ENCODE assay signal across 15 cellular contexts in the genomic region with DNA sequence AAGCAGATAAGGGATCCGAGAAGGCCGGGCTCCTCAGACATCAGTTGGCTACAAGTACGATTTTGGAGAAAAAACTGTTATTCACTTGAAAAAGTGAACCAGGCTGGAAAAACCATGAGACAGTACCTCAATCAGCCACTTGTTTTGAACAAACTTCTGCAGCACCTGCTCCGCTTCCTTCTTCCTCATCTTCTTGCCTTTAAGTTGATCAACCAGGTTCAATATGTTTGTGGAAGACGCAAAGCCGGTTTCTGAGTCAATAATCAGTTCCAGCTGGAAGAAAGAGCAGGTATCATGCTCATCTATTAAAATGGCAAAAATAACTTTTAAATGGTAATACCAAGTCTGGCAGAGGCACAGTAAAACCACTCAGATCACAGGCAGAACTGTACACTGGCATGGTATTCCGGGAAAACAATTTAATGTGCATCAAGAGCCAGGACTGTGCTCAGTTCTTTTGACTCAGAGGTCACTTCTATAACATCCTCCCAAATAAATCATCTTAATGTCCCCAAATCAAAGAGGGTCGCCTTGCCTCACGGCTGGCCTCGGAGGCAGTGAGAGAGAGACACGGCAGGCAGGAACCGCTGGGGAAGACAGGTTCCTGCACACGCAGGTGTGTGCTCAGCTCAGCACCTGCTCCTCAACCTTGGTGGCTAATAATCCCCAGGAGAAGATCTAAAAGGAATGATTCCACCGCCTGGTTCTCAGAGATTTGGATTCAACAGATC. TPM values are rescaled to one million over a fixed set of nuclear protein-coding genes. Genes with fewer than 3 reads are reported as not detected.
DNase-seq lines count a peak whose midpoint lies in the region; ATAC-seq and TF ChIP-seq lines count a peak whose summit lies in the region.
"Had no signal": no experiment of that assay in that cellular context is flagged by ENCODE, and none has a peak within 500 bp of the region (broad histone marks: within the 10 kb centered on the region; RNA-seq: fewer than 3 reads in every experiment).

No MANE protein-coding gene starts in this region.

- H3K9ac ChIP-seq in OCI-LY3 (ENCODE audit: low read length) = peak overlapping the region; percentile 78
- H3K9ac ChIP-seq: parathyroid adenoma had no signal

- H3K27ac Mint-ChIP-seq in dendritic cell treated with granulocyte-macrophage colony-stimulating factor and Interleukin-4, amounts not matched to agents 40 ng/mL and 50 ng/mL, for 4 days = peak overlapping the region; percentile 50
- no peak overlapping the region for H3K27ac Mint-ChIP-seq in chondrocyte (ENCODE audit: unreplicated experiment)

- H2AFZ ChIP-seq in OCI-LY3 (ENCODE audit: low read depth, low read length) = no peak overlapping the region
- H2AFZ ChIP-seq: parathyroid adenoma had no signal

- no peak for ATAC-seq in activated T-cell treated with anti-CD3 and anti-CD28 coated beads, Interleukin-2, amount 50 U/mL, for 4 hours

- no peaks in the 10 kb centered on the region for H3K9me3 Mint-ChIP-seq in activated T-cell treated with anti-CD3 and anti-CD28 coated beads, Interleukin-2, amount 50 U/mL, for 4 hours
- no peaks in the 10 kb centered on the region for H3K9me3 Mint-ChIP-seq in dendritic cell treated with granulocyte-macrophage colony-stimulating factor and Interleukin-4, amounts not matched to agents 40 ng/mL and 50 ng/mL, for 4 days
- H3K9me3 Mint-ChIP-seq in chondrocyte (ENCODE audit: low read depth) = no peaks in the 10 kb centered on the region

- H3K27ac ChIP-seq in OCI-LY3 (ENCODE audit: low read length) (peak overlapping the region; percentile 96), spleen (peak overlapping the region; percentile 15 to 94 (median 76))
- H3K27ac ChIP-seq: parathyroid adenoma, SK-N-MC had no signal

- peaks cover 5% of the 10 kb centered on the region for H3K36me3 ChIP-seq in OCI-LY3 (replicated peaks; ENCODE audit: low read depth, low read length)
- H3K36me3 ChIP-seq in spleen = peaks cover 0 to 47% (median 10%) of the 10 kb centered on the region in 6 donors

- no peak for TF ChIP-seq POLR2A in spleen (IDR thresholded peaks at IDR 0.05)

- H3K79me2 ChIP-seq in OCI-LY3 (ENCODE audit: low read length) = no peaks in the 10 kb centered on the region
- H3K79me2 ChIP-seq: parathyroid adenoma had no signal

- H3K4me3 Mint-ChIP-seq in activated T-cell treated with anti-CD3 and anti-CD28 coated beads, Interleukin-2, amount 50 U/mL, for 4 hours = peak overlapping the region; percentile 64
- H3K4me3 Mint-ChIP-seq in dendritic cell treated with granulocyte-macrophage colony-stimulating factor and Interleukin-4, amounts not matched to agents 40 ng/mL and 50 ng/mL, for 4 days = no peak overlapping the region
- H3K4me3 Mint-ChIP-seq in chondrocyte (ENCODE audit: unreplicated experiment) = no peak overlapping the region

- H3K36me3 Mint-ChIP-seq in activated T-cell treated with anti-CD3 and anti-CD28 coated beads, Interleukin-2, amount 50 U/mL, for 4 hours (ENCODE audit: insufficient read depth) = peaks cover 13% of the 10 kb centered on the region
- peaks cover 19% of the 10 kb centered on the region for H3K36me3 Mint-ChIP-seq in dendritic cell treated with granulocyte-macrophage colony-stimulating factor and Interleukin-4, amounts not matched to agents 40 ng/mL and 50 ng/mL, for 4 days (ENCODE audit: low read depth)
- peaks cover 2% of the 10 kb centered on the region for H3K36me3 Mint-ChIP-seq in chondrocyte (ENCODE audit: low read depth)

- peak overlapping the region; percentile 89 for H3K4me2 ChIP-seq in OCI-LY3 (ENCODE audit: low read length)

- peaks cover 65% of the 10 kb centered on the region for H3K4me1 ChIP-seq in OCI-LY3 (ENCODE audit: low read length)
- peaks cover 70 to 98% (median 92%) of the 10 kb centered on the region in 6 donors for H3K4me1 ChIP-seq in spleen

- TF ChIP-seq CTCF in OCI-LY3 (IDR thresholded peaks at IDR 0.05; ENCODE audit: low read depth, low read length) (no peak), spleen (IDR thresholded peaks at IDR 0.05 in 8 of 11, conservative IDR thresholded peaks at IDR 0.05 in 3 of 11) (no peak), chondrocyte (IDR thresholded peaks at IDR 0.05) (no peak)

- H3K4me3 ChIP-seq in OCI-LY3 (ENCODE audit: low read length) (peak overlapping the region; percentile 61), spleen (no peak overlapping the region)
- H3K4me3 ChIP-seq: SK-N-MC had no signal

- intact Hi-C loops in dendritic cell treated with granulocyte-macrophage colony-stimulating factor and Interleukin-4, amounts not matched to agents 40 ng/mL and 50 ng/mL, for 4 days (cut with micrococcal nuclease) = loop anchor here (10.0 kb wide), 2 partner anchors 82 to 222 kb away; a partner anchor contains a TSS
- intact Hi-C loops in spleen (cut with DNase I; ENCODE audit: low total_unique reads) = loop anchor here (10.0 kb wide), 2 partner anchors 58 to 222 kb away; no protein-coding TSS in a partner anchor

- H3K27me3 ChIP-seq in OCI-LY3 (ENCODE audit: low read depth, low read length) = no peaks in the 10 kb centered on the region
- H3K27me3 ChIP-seq in spleen (replicated peaks in 1 of 7) = no peaks in the 10 kb centered on the region

- no peaks in the 10 kb centered on the region; the same call in 1 of the 2 replicates for H3K9me3 ChIP-seq in OCI-LY3 (ENCODE audit: insufficient read depth, low read length)
- H3K9me3 ChIP-seq in spleen = no peaks in the 10 kb centered on the region

- peaks cover 85% of the 10 kb centered on the region for H3K4me1 Mint-ChIP-seq in activated T-cell treated with anti-CD3 and anti-CD28 coated beads, Interleukin-2, amount 50 U/mL, for 4 hours (ENCODE audit: low read depth)
- H3K4me1 Mint-ChIP-seq in dendritic cell treated with granulocyte-macrophage colony-stimulating factor and Interleukin-4, amounts not matched to agents 40 ng/mL and 50 ng/mL, for 4 days (ENCODE audit: low read depth) = peaks cover 72% of the 10 kb centered on the region
- peaks cover 40% of the 10 kb centered on the region for H3K4me1 Mint-ChIP-seq in chondrocyte (ENCODE audit: low read depth)

- WGBS in spleen, 5 donors = 67 to 91% (median 84%) methylated on average over 14 of the region's 14 CpGs

- no peak for DNase-seq in activated T-cell treated with anti-CD3 and anti-CD28 coated beads, Interleukin-2, amount 50 U/mL, for 4 hours
- no peak for DNase-seq in activated T-cell treated with anti-CD3 and anti-CD28 coated beads, Interleukin-2, amount 50 U/mL, for 1 hour
- DNase-seq in spleen (peak; percentile 60), NOMO-1 (lab: John Stamatoyannopoulos, UW; ENCODE audit: unreplicated experiment in 2 of 2) (no peak), COR-L47 (lab: John Stamatoyannopoulos, UW) (no peak), chondrocyte (ENCODE audit: low spot score) (no peak)
- DNase-seq: amniotic stem cell, cortex of kidney, DMS79, mesendoderm, NCI-H2107 had no signal

- H4K20me1 ChIP-seq in OCI-LY3 (ENCODE audit: insufficient read depth, low read length) = no peaks in the 10 kb centered on the region

- no peaks in the 10 kb centered on the region for H3K27me3 Mint-ChIP-seq in activated T-cell treated with anti-CD3 and anti-CD28 coated beads, Interleukin-2, amount 50 U/mL, for 4 hours (ENCODE audit: low read depth)
- no peaks in the 10 kb centered on the region for H3K27me3 Mint-ChIP-seq in dendritic cell treated with granulocyte-macrophage colony-stimulating factor and Interleukin-4, amounts not matched to agents 40 ng/mL and 50 ng/mL, for 4 days
- no peaks in the 10 kb centered on the region for H3K27me3 Mint-ChIP-seq in chondrocyte (ENCODE audit: low read depth)

RNA-seq across cellular contexts. Expression of a gene that starts 29.7 kb away (rescaled TPM):
- 10 to 100 TPM in 1 of 3 donors, 1 to 10 TPM in 2; 8.8 to 10.7 (median 8.9) TPM for total RNA-seq in activated T-cell treated with anti-CD3 and anti-CD28 coated beads, Interleukin-2, amount 50 U/mL, for 4 hours
- total RNA-seq in spleen (10 to 100 TPM in 3 of 7 donors, 1 to 10 TPM in 4; 8.3 to 14.7 (median 9.8) TPM), chondrocyte (4.4 to 9.3 TPM (median 5.6 TPM) in 3 replicates)
- polyA plus RNA-seq in spleen = 10 to 100 TPM in 1 of 3 donors, 1 to 10 TPM in 2; 5.2 to 10.6 (median 7.4) TPM

RNA-seq across cellular contexts. Expression of a gene that starts 35.5 kb away (rescaled TPM):
- total RNA-seq in activated T-cell treated with anti-CD3 and anti-CD28 coated beads, Interleukin-2, amount 50 U/mL, for 4 hours = 100 to 1,000 TPM; 109 to 111 (median 111) TPM
- total RNA-seq in spleen = 10 to 100 TPM; 18.4 to 41.4 (median 31.7) TPM
- polyA plus RNA-seq in spleen = 10 to 100 TPM; 37.9 to 79.0 (median 41.4) TPM
- total RNA-seq in chondrocyte = 19.6 to 23.2 TPM (median 21.2 TPM) in 3 replicates
